Comparison of ENCODE assay signal across 20 cellular contexts in genomic region chr1:67599085-67599484, GRCh38.
A peak's percentile ranks its signal among the peaks of the same experiment; 100 is the strongest.
DNase-seq lines count a peak whose midpoint lies in the region; ATAC-seq and TF ChIP-seq lines count a peak whose summit lies in the region.
"Had no signal": no experiment of that assay in that cellular context is flagged by ENCODE, and none has a peak within 500 bp of the region (broad histone marks: within the 10 kb centered on the region; RNA-seq: fewer than 3 reads in every experiment).

No MANE protein-coding gene starts in this region.

- peak overlapping the region; percentile 48 for H2BK5ac ChIP-seq in trophoblast cell (ENCODE audit: low read depth, low read length, poor library complexity)

- peak overlapping the region; percentile 47 for H2BK12ac ChIP-seq in trophoblast cell (ENCODE audit: low read length)

- TF ChIP-seq POLR2A in heart left ventricle (IDR thresholded peaks at IDR 0.05), result no peak

- no peaks in the 10 kb centered on the region for H3K9me3 Mint-ChIP-seq in HFFc6
- no peaks in the 10 kb centered on the region for H3K9me3 Mint-ChIP-seq in activated CD4-positive, alpha-beta memory T cell treated with anti-CD3 and anti-CD28 coated beads, Interleukin-2, amount 10 ng/mL, durations not matched to agents 7 days and 5 days

- 43 to 59% (median 56%) methylated on average over 1 of the region's 1 CpG for WGBS in heart left ventricle, 4 donors
- no CpG with 5 or more reads among the region's 1 CpG for WGBS in trophoblast cell (ENCODE audit: extremely low coverage, insufficient coverage, insufficient read length)

- ATAC-seq in heart left ventricle (peak; percentile 84 to 96 (median 92)), GM18498 (IDR thresholded peaks at IDR 0.05; ENCODE audit: unreplicated experiment) (no peak)

- H4K91ac ChIP-seq in trophoblast cell (ENCODE audit: low read depth, low read length), result no peak overlapping the region

- H3K4me3 ChIP-seq in adipocyte (ENCODE audit: low read length) (no peak overlapping the region), heart left ventricle (no peak overlapping the region), trophoblast cell (ENCODE audit: low read depth, low read length) (no peak overlapping the region)
- H3K4me3 ChIP-seq: neural progenitor cell, right lobe of liver, tibial artery had no signal

- no peak overlapping the region for H3K4ac ChIP-seq in trophoblast cell (ENCODE audit: low read depth, low read length)

- DNase-seq in HFFc6 (peak; percentile 22), adipocyte (ENCODE audit: low read depth) (peak; percentile 28), heart left ventricle (peak in 3 of 5 donors; percentile 30 to 44 (median 33)), trophoblast cell (no peak), nucleus accumbens (lab: John Stamatoyannopoulos, UW) (no peak), NCI-H146 (lab: John Stamatoyannopoulos, UW) (no peak)
- no peak for DNase-seq in activated CD4-positive, alpha-beta memory T cell treated with anti-CD3 and anti-CD28 coated beads, Interleukin-2, amount 10 ng/mL, durations not matched to agents 7 days and 5 days
- DNase-seq: activated naive CD4-positive, alpha-beta T cell treated with anti-CD3 and anti-CD28 coated beads, Interleukin-2, amount 50 U/mL, for 16 hours; activated T-cell treated with anti-CD3 and anti-CD28 coated beads, Interleukin-2, amount 50 U/mL, for 48 hours; hypothalamus; NCI-H1105; NCI-H2171; NCI-H748 treated with DMSO at 0.1 percent for 48 hours; OCI-M1; right lobe of liver; stimulated activated naive CD4-positive, alpha-beta T cell; T1000; tibial artery had no signal

- H3K9me3 ChIP-seq in adipocyte (ENCODE audit: control insufficient read depth, low read length) (no peaks in the 10 kb centered on the region), heart left ventricle (peaks cover 0 to 4% (median 0%) of the 10 kb centered on the region in 12 donors), trophoblast cell (ENCODE audit: insufficient read depth, low read depth, low read length) (peaks cover 3% of the 10 kb centered on the region)
- H3K9me3 ChIP-seq: right lobe of liver, tibial artery had no signal

- CTCF ChIA-PET in activated CD4-positive, alpha-beta memory T cell treated with anti-CD3 and anti-CD28 coated beads, Interleukin-2, amount 10 ng/mL, durations not matched to agents 7 days and 5 days (lab: Charles Lee), result no interaction called here

- no peak overlapping the region for H3K4me3 Mint-ChIP-seq in HFFc6
- no peak overlapping the region for H3K4me3 Mint-ChIP-seq in activated CD4-positive, alpha-beta memory T cell treated with anti-CD3 and anti-CD28 coated beads, Interleukin-2, amount 10 ng/mL, durations not matched to agents 7 days and 5 days
- H3K4me3 Mint-ChIP-seq: neural progenitor cell had no signal

- H3K4me1 ChIP-seq in adipocyte (ENCODE audit: control insufficient read depth, insufficient read depth, low read length) (peaks cover 6% of the 10 kb centered on the region), heart left ventricle (peaks cover 0 to 8% (median 0%) of the 10 kb centered on the region in 12 donors), trophoblast cell (ENCODE audit: control insufficient read depth in 1 of 2, insufficient read depth in 2 of 2, low read length in 2 of 2) (peaks cover 11 to 16% of the 10 kb centered on the region in 2 experiments)
- H3K4me1 ChIP-seq: neural progenitor cell, right lobe of liver had no signal

- H3K36me3 Mint-ChIP-seq in HFFc6 (ENCODE audit: low read depth), result no peaks in the 10 kb centered on the region
- no peaks in the 10 kb centered on the region for H3K36me3 Mint-ChIP-seq in activated CD4-positive, alpha-beta memory T cell treated with anti-CD3 and anti-CD28 coated beads, Interleukin-2, amount 10 ng/mL, durations not matched to agents 7 days and 5 days (ENCODE audit: low read depth)
- H3K36me3 Mint-ChIP-seq: neural progenitor cell had no signal

- no peak overlapping the region for H4K12ac ChIP-seq in trophoblast cell (ENCODE audit: low read depth, low read length)

- H3K27me3 ChIP-seq in adipocyte (replicated peaks; ENCODE audit: control insufficient read depth, insufficient read depth, low read length), result no peaks in the 10 kb centered on the region
- H3K27me3 ChIP-seq in heart left ventricle, result no peaks in the 10 kb centered on the region
- no peaks in the 10 kb centered on the region for H3K27me3 ChIP-seq in trophoblast cell (ENCODE audit: insufficient read depth, low read length)
- H3K27me3 ChIP-seq: neural progenitor cell, right lobe of liver, tibial artery had no signal

- H3K4me2 ChIP-seq in trophoblast cell (ENCODE audit: low read length), result no peak overlapping the region
- H3K4me2 ChIP-seq: neural progenitor cell had no signal

- H3K4me1 Mint-ChIP-seq in HFFc6 (ENCODE audit: low read depth), result no peaks in the 10 kb centered on the region
- no peaks in the 10 kb centered on the region for H3K4me1 Mint-ChIP-seq in activated CD4-positive, alpha-beta memory T cell treated with anti-CD3 and anti-CD28 coated beads, Interleukin-2, amount 10 ng/mL, durations not matched to agents 7 days and 5 days
- H3K4me1 Mint-ChIP-seq: neural progenitor cell had no signal

- H2BK120ac ChIP-seq in trophoblast cell (ENCODE audit: insufficient read depth, low read length, poor library complexity), result peak overlapping the region; percentile 55

- peaks cover 7% of the 10 kb centered on the region for H3K79me1 ChIP-seq in trophoblast cell (ENCODE audit: low read length)

- no peak overlapping the region for H3K18ac ChIP-seq in trophoblast cell (ENCODE audit: low read length)

- H3K23ac ChIP-seq in trophoblast cell (ENCODE audit: low read length), result no peak overlapping the region

- no peak overlapping the region for H3K27ac Mint-ChIP-seq in HFFc6
- no peak overlapping the region for H3K27ac Mint-ChIP-seq in activated CD4-positive, alpha-beta memory T cell treated with anti-CD3 and anti-CD28 coated beads, Interleukin-2, amount 10 ng/mL, durations not matched to agents 7 days and 5 days
- H3K27ac Mint-ChIP-seq: neural progenitor cell had no signal

- no peaks in the 10 kb centered on the region for H3K36me3 ChIP-seq in adipocyte (ENCODE audit: control insufficient read depth, insufficient read depth, low read length, severe bottlenecking)
- no peaks in the 10 kb centered on the region for H3K36me3 ChIP-seq in heart left ventricle
- H3K36me3 ChIP-seq in trophoblast cell (ENCODE audit: control insufficient read depth in 1 of 2, insufficient read depth in 2 of 2, low read length in 2 of 2), result no peaks in the 10 kb centered on the region
- H3K36me3 ChIP-seq: neural progenitor cell, right lobe of liver, tibial artery had no signal

- no peak for TF ChIP-seq CTCF in HFFc6 (IDR thresholded peaks at IDR 0.05)
- TF ChIP-seq CTCF in heart left ventricle (IDR thresholded peaks at IDR 0.05), result no peak

- peaks cover 5% of the 10 kb centered on the region for H3K27me3 Mint-ChIP-seq in HFFc6 (ENCODE audit: insufficient read depth)
- H3K27me3 Mint-ChIP-seq in activated CD4-positive, alpha-beta memory T cell treated with anti-CD3 and anti-CD28 coated beads, Interleukin-2, amount 10 ng/mL, durations not matched to agents 7 days and 5 days, result peaks cover 13% of the 10 kb centered on the region

- no peak overlapping the region for H2AFZ ChIP-seq in trophoblast cell (ENCODE audit: insufficient read depth, low read length, poor library complexity)
- H2AFZ ChIP-seq: neural progenitor cell had no signal

- no peak overlapping the region for H2AK5ac ChIP-seq in trophoblast cell (ENCODE audit: low read length)

- H3K27ac ChIP-seq in heart left ventricle (peak overlapping the region in 6 of 12 donors; percentile 3 to 60 (median 40)), trophoblast cell (ENCODE audit: low read depth, low read length) (no peak overlapping the region)
- H3K27ac ChIP-seq: neural progenitor cell, right lobe of liver had no signal

- H3K14ac ChIP-seq in trophoblast cell (ENCODE audit: low read length), result peak overlapping the region; percentile 49

- POLR2A ChIA-PET in activated CD4-positive, alpha-beta memory T cell treated with anti-CD3 and anti-CD28 coated beads, Interleukin-2, amount 10 ng/mL, durations not matched to agents 7 days and 5 days (lab: Charles Lee), result no interaction called here

- H4K8ac ChIP-seq in trophoblast cell (ENCODE audit: low read depth, low read length), result peak overlapping the region; percentile 18

- no peak overlapping the region for H3K9ac ChIP-seq in adipocyte (ENCODE audit: low read length)
- no peak overlapping the region for H3K9ac ChIP-seq in trophoblast cell (ENCODE audit: low read length)
- H3K9ac ChIP-seq: neural progenitor cell had no signal

- intact Hi-C loops in heart left ventricle (cut with DNase I), result no loop called here

- H3K79me2 ChIP-seq in trophoblast cell (ENCODE audit: control insufficient read depth, insufficient read depth, low read length, poor library complexity), result no peaks in the 10 kb centered on the region

Comparison
In these comparisons a context has a peak if more than half of its experiments do, and no peak if none do; other contexts are left out.
1. DNase-seq: peak in HFFc6 (single experiment), adipocyte (single experiment) and heart left ventricle (3 of 5); none in trophoblast cell (0 of 2), activated CD4-positive, alpha-beta memory T cell treated with anti-CD3 and anti-CD28 coated beads, Interleukin-2, amount 10 ng/mL, durations not matched to agents 7 days and 5 days (single experiment), nucleus accumbens (0 of 56) and NCI-H146 (single experiment).